ENCODE assay signal across 3 cellular contexts in the genomic region with DNA sequence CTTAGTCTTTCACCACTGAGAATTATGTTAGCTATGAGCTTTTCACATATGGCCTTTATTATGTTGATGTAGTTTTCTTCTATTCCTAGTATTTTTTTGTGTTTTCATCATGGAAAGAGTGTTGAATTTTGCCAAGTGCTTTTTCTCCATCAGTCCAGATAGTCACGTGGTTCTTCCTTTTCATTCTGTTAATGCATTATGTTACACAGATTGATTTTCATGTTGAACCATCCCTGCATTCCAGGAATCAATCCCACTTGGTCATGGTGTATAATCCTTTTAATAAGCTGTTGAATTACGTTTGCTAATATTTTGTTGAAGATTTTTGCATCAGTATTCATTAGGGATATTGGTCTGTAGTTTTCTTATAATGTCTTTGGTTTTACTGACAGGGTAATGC.
TF ChIP-seq lines count a peak whose summit lies in the region.

No MANE protein-coding gene starts in this region.

TF ChIP-seq in HepG2, 621 proteins besides CTCF, POLR2A, EP300 and RAD21:
- TF ChIP-seq USF2 (IDR thresholded peaks at IDR 0.05; ENCODE audit: low read depth, low read length) (0 out of 2 replicates have a peak, but pooled peaks have one; percentile 7), USF2 (CRISPR knock-in tag; IDR thresholded peaks at IDR 0.05; ENCODE audit: borderline replicate concordance) (no peak), RCOR2 (CRISPR knock-in tag; IDR thresholded peaks at IDR 0.05) (no peak), RAD51 (IDR thresholded peaks at IDR 0.05; ENCODE audit: borderline replicate concordance) (peak; percentile 53; the same call in 1 of the 2 replicates)

TF ChIP-seq in HEK293, 187 proteins besides CTCF, POLR2A, EP300 and RAD21:
- no peak for TF ChIP-seq SP7 (tag by site-specific recombination; IDR thresholded peaks at IDR 0.05)
- TF ChIP-seq, protein P1, sequence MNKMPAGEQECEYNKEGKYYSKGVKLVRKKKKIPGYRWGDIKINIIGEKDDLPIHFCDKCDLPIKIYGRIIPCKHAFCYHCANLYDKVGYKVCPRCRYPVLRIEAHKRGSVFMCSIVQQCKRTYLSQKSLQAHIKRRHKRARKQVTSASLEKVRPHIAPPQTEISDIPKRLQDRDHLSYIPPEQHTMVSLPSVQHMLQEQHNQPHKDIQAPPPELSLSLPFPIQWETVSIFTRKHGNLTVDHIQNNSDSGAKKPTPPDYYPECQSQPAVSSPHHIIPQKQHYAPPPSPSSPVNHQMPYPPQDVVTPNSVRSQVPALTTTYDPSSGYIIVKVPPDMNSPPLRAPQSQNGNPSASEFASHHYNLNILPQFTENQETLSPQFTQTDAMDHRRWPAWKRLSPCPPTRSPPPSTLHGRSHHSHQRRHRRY (tag by site-specific recombination; IDR thresholded peaks at IDR 0.05) = no peak
- TF ChIP-seq SETDB1 (IDR thresholded peaks at IDR 0.05; ENCODE audit: insufficient read length, low read length) = peak; percentile 53

TF ChIP-seq in K562, 482 proteins besides CTCF, POLR2A, EP300 and RAD21:
- no peak for TF ChIP-seq FOXM1 (IDR thresholded peaks at IDR 0.05; ENCODE audit: low read depth)
- TF ChIP-seq FOXM1 (CRISPR knock-in tag; IDR thresholded peaks at IDR 0.05; ENCODE audit: low read depth) = no peak
- no peak for TF ChIP-seq ELF2 (CRISPR knock-in tag; IDR thresholded peaks at IDR 0.05)
- peak; percentile 94 for TF ChIP-seq ZNF324 (CRISPR knock-in tag; IDR thresholded peaks at IDR 0.05)
- TF ChIP-seq, protein P2, sequence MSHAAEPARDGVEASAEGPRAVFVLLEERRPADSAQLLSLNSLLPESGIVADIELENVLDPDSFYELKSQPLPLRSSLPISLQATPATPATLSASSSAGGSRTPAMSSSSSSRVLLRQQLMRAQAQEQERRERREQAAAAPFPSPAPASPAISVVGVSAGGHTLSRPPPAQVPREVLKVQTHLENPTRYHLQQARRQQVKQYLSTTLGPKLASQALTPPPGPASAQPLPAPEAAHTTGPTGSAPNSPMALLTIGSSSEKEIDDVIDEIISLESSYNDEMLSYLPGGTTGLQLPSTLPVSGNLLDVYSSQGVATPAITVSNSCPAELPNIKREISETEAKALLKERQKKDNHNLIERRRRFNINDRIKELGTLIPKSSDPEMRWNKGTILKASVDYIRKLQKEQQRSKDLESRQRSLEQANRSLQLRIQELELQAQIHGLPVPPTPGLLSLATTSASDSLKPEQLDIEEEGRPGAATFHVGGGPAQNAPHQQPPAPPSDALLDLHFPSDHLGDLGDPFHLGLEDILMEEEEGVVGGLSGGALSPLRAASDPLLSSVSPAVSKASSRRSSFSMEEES (CRISPR knock-in tag; IDR thresholded peaks at IDR 0.05) = peak; percentile 51
